Comparison of ENCODE assay signal across 10 cellular contexts in the genomic region with DNA sequence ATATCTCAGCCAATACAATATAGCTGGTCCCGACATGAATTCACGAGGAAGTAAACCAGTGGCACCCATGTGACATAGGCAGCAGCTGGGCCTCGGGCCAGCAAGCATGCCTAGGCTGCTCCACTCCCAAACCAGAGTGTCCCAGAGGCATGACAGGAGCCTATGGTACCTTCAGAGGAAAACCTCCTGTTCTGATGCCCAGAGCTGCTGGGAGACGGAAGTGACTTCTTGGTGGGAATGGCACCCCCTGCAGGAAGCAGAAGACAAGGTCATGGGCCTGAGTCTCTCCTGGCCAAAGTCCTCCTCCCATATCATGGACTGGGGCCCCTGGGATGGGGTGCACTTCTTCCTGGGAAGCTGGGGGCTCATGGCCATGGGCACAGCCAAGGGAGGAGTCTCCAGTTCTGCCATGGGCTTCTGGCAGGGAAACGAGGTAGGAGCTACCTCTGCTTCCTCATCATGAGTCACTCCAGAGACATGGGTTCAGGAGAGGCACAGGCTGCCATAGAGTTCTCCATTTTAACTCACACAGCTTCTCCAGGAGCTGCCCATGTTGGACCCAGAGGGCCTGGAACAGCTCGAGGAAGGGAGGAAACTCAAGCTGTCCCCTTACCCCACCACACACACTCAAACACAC. TPM values are rescaled to one million over a fixed set of nuclear protein-coding genes. Genes with fewer than 3 reads are reported as not detected.
DNase-seq lines count a peak whose midpoint lies in the region; ATAC-seq, FAIRE-seq and TF ChIP-seq lines count a peak whose summit lies in the region.
"Had no signal": no experiment of that assay in that cellular context is flagged by ENCODE, and none has a peak within 500 bp of the region (broad histone marks: within the 10 kb centered on the region; RNA-seq: fewer than 3 reads in every experiment).

No MANE protein-coding gene starts in this region.

- TF ChIP-seq EP300 in esophagus muscularis mucosa (IDR thresholded peaks at IDR 0.05), result no peak

- FAIRE-seq in small intestine (lab: Jason Lieb, UNC), result no peak

- H3K36me3 ChIP-seq in esophagus muscularis mucosa (peaks cover 9 to 65% (median 26%) of the 10 kb centered on the region in 4 donors), small intestine (ENCODE audit: control insufficient read depth in 2 of 2, insufficient read depth in 2 of 2, low read length in 2 of 2) (no peaks in the 10 kb centered on the region)

- DNase-seq in NCI-H2227 (lab: John Stamatoyannopoulos, UW; ENCODE audit: unreplicated experiment) (peak; percentile 18), NCI-H2227 treated with DMSO at 0.1 percent for 48 hours (lab: John Stamatoyannopoulos, UW) (no peak), NAMALWA (ENCODE audit: low spot score) (peak; percentile 51), esophagus muscularis mucosa (ENCODE audit: extremely low spot score) (no peak), small intestine (peak; percentile 36), globus pallidus (ENCODE audit: low spot score) (no peak)
- DNase-seq: DMS79 treated with DMSO at 0.1 percent for 48 hours; stimulated activated naive B cell treated with anti-CD40 and anti-IgM and Interleukin-4, amounts not matched to agents 10 μg/mL and 1 μg/mL and 100 μg/mL, for 72 hours had no signal

- ATAC-seq in GM21367 (IDR thresholded peaks at IDR 0.05; ENCODE audit: unreplicated experiment) (no peak), HG02623 (IDR thresholded peaks at IDR 0.05; ENCODE audit: unreplicated experiment) (no peak)

- H3K27ac ChIP-seq in esophagus muscularis mucosa (replicated peaks in 1 of 4) (no peak overlapping the region), small intestine (ENCODE audit: low read depth in 1 of 2, low read length in 1 of 2) (no peak overlapping the region)

- intact Hi-C loops in esophagus muscularis mucosa (cut with DNase I), result no loop called here

- WGBS in esophagus muscularis mucosa, result 55% methylated on average over 5 of the region's 6 CpGs
- WGBS in small intestine, 3 donors, result 36 to 62% (median 62%) methylated on average over 6 of the region's 6 CpGs

- peak in 2 of 3 experiments; percentile 26 to 30 for TF ChIP-seq CTCF in esophagus muscularis mucosa (IDR thresholded peaks at IDR 0.05)

- no peaks in the 10 kb centered on the region for H3K27me3 ChIP-seq in esophagus muscularis mucosa
- H3K27me3 ChIP-seq in small intestine (ENCODE audit: control insufficient read depth in 2 of 2, insufficient read depth in 2 of 2, low read length in 2 of 2), result no peaks in the 10 kb centered on the region

- TF ChIP-seq POLR2A in esophagus muscularis mucosa (IDR thresholded peaks at IDR 0.05; ENCODE audit: low read depth), result no peak

- H3K4me1 ChIP-seq in esophagus muscularis mucosa, result no peaks in the 10 kb centered on the region
- peaks cover 0 to 8% of the 10 kb centered on the region in 2 donors for H3K4me1 ChIP-seq in small intestine (ENCODE audit: control insufficient read depth in 2 of 2, insufficient read depth in 1 of 2, low read depth in 1 of 2, low read length in 1 of 2)

- H3K4me3 ChIP-seq in esophagus muscularis mucosa (no peak overlapping the region), small intestine (ENCODE audit: low read depth in 1 of 2, low read length in 2 of 2) (no peak overlapping the region)

- no peaks in the 10 kb centered on the region for H3K9me3 ChIP-seq in esophagus muscularis mucosa
- H3K9me3 ChIP-seq in small intestine (ENCODE audit: control insufficient read depth, low read depth), result no peaks in the 10 kb centered on the region

RNA-seq across cellular contexts. Expression of a gene that starts 13.4 kb away (rescaled TPM):
- total RNA-seq in esophagus muscularis mucosa, result 10 to 100 TPM in 2 of 4 donors, 1 to 10 TPM in 2; 7.8 to 15.0 (median 10.4) TPM
- polyA plus RNA-seq in small intestine, result 1 to 10 TPM; 2.2 to 8.2 (median 2.7) TPM

RNA-seq across cellular contexts. Expression of a gene that starts 22.7 kb away (rescaled TPM):
- total RNA-seq in esophagus muscularis mucosa, result 10 to 100 TPM; 32.5 to 61.7 (median 44.1) TPM
- 10 to 100 TPM; 63.2 to 93.5 (median 67.0) TPM for polyA plus RNA-seq in small intestine

RNA-seq across cellular contexts. Expression of a gene that starts 30.7 kb away (rescaled TPM):
- total RNA-seq in esophagus muscularis mucosa, result 10 to 100 TPM; 13.3 to 36.4 (median 27.4) TPM
- polyA plus RNA-seq in small intestine, result 10 to 100 TPM in 1 of 3 donors, 1 to 10 TPM in 2; 6.5 to 15.9 (median 6.7) TPM

RNA-seq across cellular contexts. Expression of a gene that starts 49.0 kb away (rescaled TPM):
- 100 to 1,000 TPM in 1 of 4 donors, 10 to 100 TPM in 3; 67.8 to 147 (median 81.9) TPM for total RNA-seq in esophagus muscularis mucosa
- polyA plus RNA-seq in small intestine, result 10 to 100 TPM; 24.9 to 63.3 (median 62.7) TPM

RNA-seq across cellular contexts. Expression of a gene that starts 51.6 kb away (rescaled TPM):
- 10 to 100 TPM; 45.3 to 57.4 (median 48.9) TPM for total RNA-seq in esophagus muscularis mucosa
- polyA plus RNA-seq in small intestine, result 100 to 1,000 TPM in 1 of 3 donors, 10 to 100 TPM in 2; 20.6 to 111 (median 67.6) TPM

Comparison
In these comparisons a context has a peak if more than half of its experiments do, and no peak if none do; other contexts are left out.
1. DNase-seq: peak in NCI-H2227 (single experiment), NAMALWA (single experiment) and small intestine (single experiment); none in NCI-H2227 treated with DMSO at 0.1 percent for 48 hours (single experiment), esophagus muscularis mucosa (single experiment) and globus pallidus (single experiment).